Comparison of ENCODE assay signal across 20 cellular contexts in genomic region chr7:77975672-77976480, GRCh38.
DNase-seq lines count a peak whose midpoint lies in the region; ATAC-seq, FAIRE-seq and TF ChIP-seq lines count a peak whose summit lies in the region.
"Had no signal": no experiment of that assay in that cellular context is flagged by ENCODE, and none has a peak within 500 bp of the region (broad histone marks: within the 10 kb centered on the region; RNA-seq: fewer than 3 reads in every experiment).

No MANE protein-coding gene starts in this region.

- peak; percentile 50 for DNase-seq in NOMO-1 treated with DMSO at 0.1 percent for 48 hours (lab: John Stamatoyannopoulos, UW; ENCODE audit: unreplicated experiment)
- DNase-seq in NOMO-1 (lab: John Stamatoyannopoulos, UW; ENCODE audit: unreplicated experiment in 2 of 2) = no peak
- DNase-seq in Jurkat, Clone E6-1 (ENCODE audit: low read depth, low spot score) = peak; percentile 45
- DNase-seq in OCI-M1 (lab: John Stamatoyannopoulos, UW) = peak; percentile 47
- DNase-seq in pancreas = no peak
- DNase-seq: Calu3; CD8-positive, alpha-beta memory T cell; DMS79 treated with DMSO at 0.1 percent for 48 hours; MG63; NCI-H2029 treated with DMSO at 0.1 percent for 48 hours; NCI-H526 treated with DMSO at 0.1 percent for 48 hours; PC-3; SK-N-SH; T-cell had no signal

- H3K27ac ChIP-seq in pancreas = no peak overlapping the region
- H3K27ac ChIP-seq: 22Rv1, C4-2B had no signal

- H3K4me1 ChIP-seq in pancreas = no peaks in the 10 kb centered on the region

- no peaks in the 10 kb centered on the region for H3K9me3 ChIP-seq in pancreas
- H3K9me3 ChIP-seq: MG63, SK-N-SH had no signal

- H3K36me3 Mint-ChIP-seq in stimulated activated memory B cell treated with anti-CD40 and anti-IgM and Interleukin-4, amounts not matched to agents 10 μg/mL and 1 μg/mL and 100 μg/mL, for 72 hours = no peaks in the 10 kb centered on the region
- H3K36me3 Mint-ChIP-seq: CD8-positive, alpha-beta memory T cell; T-cell had no signal

- H3K27me3 ChIP-seq in pancreas = no peaks in the 10 kb centered on the region
- H3K27me3 ChIP-seq: MG63 had no signal

- H3K9me3 Mint-ChIP-seq in stimulated activated memory B cell treated with anti-CD40 and anti-IgM and Interleukin-4, amounts not matched to agents 10 μg/mL and 1 μg/mL and 100 μg/mL, for 72 hours = no peaks in the 10 kb centered on the region
- H3K9me3 Mint-ChIP-seq: CD8-positive, alpha-beta memory T cell; T-cell had no signal

- H3K4me3 Mint-ChIP-seq in stimulated activated memory B cell treated with anti-CD40 and anti-IgM and Interleukin-4, amounts not matched to agents 10 μg/mL and 1 μg/mL and 100 μg/mL, for 72 hours = no peak overlapping the region
- H3K4me3 Mint-ChIP-seq: B cell; CD8-positive, alpha-beta memory T cell; T-cell had no signal

- FAIRE-seq in pancreas (lab: Jason Lieb, UNC) = no peak

- intact Hi-C loops in pancreas (cut with DNase I) = no loop called here

- H3K36me3 ChIP-seq in pancreas = no peaks in the 10 kb centered on the region
- H3K36me3 ChIP-seq: MG63 had no signal

- ATAC-seq in stimulated activated memory B cell treated with anti-CD40 and anti-IgM and Interleukin-4, amounts not matched to agents 10 μg/mL and 1 μg/mL and 100 μg/mL, for 72 hours = peak; percentile 31
- no peak for ATAC-seq in GM18858 (IDR thresholded peaks at IDR 0.05; ENCODE audit: unreplicated experiment)
- ATAC-seq in GM19452 (IDR thresholded peaks at IDR 0.05; ENCODE audit: unreplicated experiment) = no peak
- no peak for ATAC-seq in pancreas
- ATAC-seq: PC-3, T-cell had no signal

- no peak overlapping the region for H3K4me3 ChIP-seq in Jurkat, Clone E6-1 (ENCODE audit: low read length)
- H3K4me3 ChIP-seq in pancreas = no peak overlapping the region
- H3K4me3 ChIP-seq: MG63 had no signal

- no peaks in the 10 kb centered on the region for H3K27me3 Mint-ChIP-seq in stimulated activated memory B cell treated with anti-CD40 and anti-IgM and Interleukin-4, amounts not matched to agents 10 μg/mL and 1 μg/mL and 100 μg/mL, for 72 hours
- H3K27me3 Mint-ChIP-seq: B cell had no signal

- H3K4me1 Mint-ChIP-seq in stimulated activated memory B cell treated with anti-CD40 and anti-IgM and Interleukin-4, amounts not matched to agents 10 μg/mL and 1 μg/mL and 100 μg/mL, for 72 hours = no peaks in the 10 kb centered on the region
- H3K4me1 Mint-ChIP-seq: CD8-positive, alpha-beta memory T cell; T-cell had no signal

- H3K27ac Mint-ChIP-seq in stimulated activated memory B cell treated with anti-CD40 and anti-IgM and Interleukin-4, amounts not matched to agents 10 μg/mL and 1 μg/mL and 100 μg/mL, for 72 hours = no peak overlapping the region
- H3K27ac Mint-ChIP-seq: B cell, T-cell had no signal

- TF ChIP-seq CTCF in pancreas (IDR thresholded peaks at IDR 0.05) = no peak

- WGBS in pancreas, 2 donors = 78 to 93% methylated on average over 2 of the region's 2 CpGs

Comparison
In these comparisons a context has a peak if more than half of its experiments do, and no peak if none do; other contexts are left out.
1. DNase-seq: peak in NOMO-1 treated with DMSO at 0.1 percent for 48 hours (single experiment), Jurkat, Clone E6-1 (single experiment) and OCI-M1 (single experiment); none in NOMO-1 (0 of 2) and pancreas (0 of 6).